9 cellular contexts compared by ENCODE assay signal in the genomic region with DNA sequence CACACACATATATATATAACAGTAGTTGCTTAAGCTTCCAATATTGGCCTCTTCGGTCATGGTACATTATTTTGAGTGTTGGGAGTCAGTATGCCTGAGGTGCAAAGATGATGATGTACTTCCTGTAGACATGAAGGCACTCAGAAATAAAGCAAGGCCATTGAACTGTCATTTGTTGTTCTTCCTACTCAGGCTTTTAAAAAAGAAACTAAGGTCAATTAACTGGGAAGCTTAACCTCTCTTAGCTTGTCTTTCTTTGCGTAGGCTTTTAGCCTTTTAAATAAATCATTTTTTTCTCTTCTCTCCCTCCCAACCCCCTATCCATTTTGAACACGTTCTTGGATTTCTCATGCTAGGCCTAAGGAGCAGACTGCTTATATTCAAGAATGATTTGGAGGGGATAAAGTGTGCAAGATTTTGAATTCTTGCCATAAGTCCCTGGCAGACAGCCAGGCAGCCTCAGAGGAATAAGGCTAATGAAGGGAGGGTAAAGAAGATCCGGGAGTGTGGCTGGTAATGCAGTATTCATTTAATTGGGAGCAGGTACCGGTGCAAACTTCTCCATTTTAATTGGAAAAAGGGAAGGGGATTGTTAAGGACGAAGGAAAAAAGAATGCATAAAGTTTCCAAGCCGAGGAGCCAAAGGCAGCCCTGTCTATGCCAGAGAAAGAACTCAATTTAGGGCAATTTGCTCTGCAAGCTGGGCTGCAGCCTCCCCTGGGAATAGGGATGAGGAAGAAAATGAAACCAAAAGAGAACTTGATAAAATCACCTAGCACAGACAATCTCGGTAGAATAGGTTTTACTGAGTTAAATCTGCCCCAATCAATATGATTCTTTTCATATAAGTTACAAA.
DNase-seq lines count a peak whose midpoint lies in the region; ATAC-seq and TF ChIP-seq lines count a peak whose summit lies in the region.
"Had no signal": no experiment of that assay in that cellular context is flagged by ENCODE, and none has a peak within 500 bp of the region (broad histone marks: within the 10 kb centered on the region; RNA-seq: fewer than 3 reads in every experiment).

No MANE protein-coding gene starts in this region.

- no peaks in the 10 kb centered on the region for H3K36me3 Mint-ChIP-seq in activated CD4-positive, alpha-beta memory T cell treated with anti-CD3 and anti-CD28 coated beads, Interleukin-2, amount 10 ng/mL, durations not matched to agents 7 days and 5 days (ENCODE audit: low read depth)

- no peak overlapping the region for H3K4me3 Mint-ChIP-seq in activated CD4-positive, alpha-beta memory T cell treated with anti-CD3 and anti-CD28 coated beads, Interleukin-2, amount 10 ng/mL, durations not matched to agents 7 days and 5 days

- intact Hi-C loops in lower lobe of right lung (cut with DNase I): no loop called here

- no peaks in the 10 kb centered on the region for H3K4me1 Mint-ChIP-seq in activated CD4-positive, alpha-beta memory T cell treated with anti-CD3 and anti-CD28 coated beads, Interleukin-2, amount 10 ng/mL, durations not matched to agents 7 days and 5 days

- peak overlapping the region; percentile 79 for H3K4me3 ChIP-seq in SK-N-MC
- H3K4me3 ChIP-seq in lower lobe of right lung: peak overlapping the region; percentile 20
- H3K4me3 ChIP-seq: smooth muscle cell had no signal

- CTCF ChIA-PET in activated CD4-positive, alpha-beta memory T cell treated with anti-CD3 and anti-CD28 coated beads, Interleukin-2, amount 10 ng/mL, durations not matched to agents 7 days and 5 days (lab: Charles Lee): no interaction called here

- H3K27me3 Mint-ChIP-seq in activated CD4-positive, alpha-beta memory T cell treated with anti-CD3 and anti-CD28 coated beads, Interleukin-2, amount 10 ng/mL, durations not matched to agents 7 days and 5 days: no peaks in the 10 kb centered on the region

- no peaks in the 10 kb centered on the region for H3K27me3 ChIP-seq in lower lobe of right lung (ENCODE audit: low read depth)

- peak; percentile 29 for DNase-seq in AG08395 (ENCODE audit: low spot score)
- DNase-seq in M059J (ENCODE audit: low read depth): peak; percentile 16
- DNase-seq in SK-N-MC (ENCODE audit: low read depth, low spot score): peak; percentile 98
- no peak for DNase-seq in lower lobe of right lung
- DNase-seq in activated CD4-positive, alpha-beta memory T cell treated with anti-CD3 and anti-CD28 coated beads, Interleukin-2, amount 10 ng/mL, durations not matched to agents 7 days and 5 days: no peak
- no peak for DNase-seq in stimulated activated naive CD4-positive, alpha-beta T cell (lab: John Stamatoyannopoulos, UW)

- no peak overlapping the region for H3K27ac Mint-ChIP-seq in activated CD4-positive, alpha-beta memory T cell treated with anti-CD3 and anti-CD28 coated beads, Interleukin-2, amount 10 ng/mL, durations not matched to agents 7 days and 5 days

- TF ChIP-seq CTCF in lower lobe of right lung (IDR thresholded peaks at IDR 0.05): no peak

- H3K36me3 ChIP-seq in SK-N-MC (ENCODE audit: insufficient read depth, low read length) (no peaks in the 10 kb centered on the region; the same call in 1 of the 2 replicates), lower lobe of right lung (no peaks in the 10 kb centered on the region)

- H3K9me3 Mint-ChIP-seq in activated CD4-positive, alpha-beta memory T cell treated with anti-CD3 and anti-CD28 coated beads, Interleukin-2, amount 10 ng/mL, durations not matched to agents 7 days and 5 days: no peaks in the 10 kb centered on the region

- POLR2A ChIA-PET in activated CD4-positive, alpha-beta memory T cell treated with anti-CD3 and anti-CD28 coated beads, Interleukin-2, amount 10 ng/mL, durations not matched to agents 7 days and 5 days (lab: Charles Lee): no interaction called here

- no peaks in the 10 kb centered on the region for H3K4me1 ChIP-seq in lower lobe of right lung

- peak overlapping the region; percentile 70 for H3K9ac ChIP-seq in SK-N-MC (ENCODE audit: insufficient read length)

- ATAC-seq in lower lobe of right lung: no peak
- no peak for ATAC-seq in HG03196 (IDR thresholded peaks at IDR 0.05; ENCODE audit: unreplicated experiment)
- no peak for ATAC-seq in GM21737 (IDR thresholded peaks at IDR 0.05; ENCODE audit: unreplicated experiment)

- H3K9me3 ChIP-seq in SK-N-MC (ENCODE audit: low read depth, low read length): no peaks in the 10 kb centered on the region; the same call in 1 of the 2 replicates
- no peaks in the 10 kb centered on the region for H3K9me3 ChIP-seq in lower lobe of right lung

- H3K27ac ChIP-seq in SK-N-MC (peak overlapping the region; percentile 98), lower lobe of right lung (no peak overlapping the region)

Comparison
In these comparisons a context has a peak if more than half of its experiments do, and no peak if none do; other contexts are left out.
1. DNase-seq: peak in AG08395 (single experiment), M059J (single experiment) and SK-N-MC (single experiment); none in lower lobe of right lung (single experiment), activated CD4-positive, alpha-beta memory T cell treated with anti-CD3 and anti-CD28 coated beads, Interleukin-2, amount 10 ng/mL, durations not matched to agents 7 days and 5 days (single experiment) and stimulated activated naive CD4-positive, alpha-beta T cell (0 of 6).